21 cellular contexts compared by ENCODE assay signal in the genomic region with DNA sequence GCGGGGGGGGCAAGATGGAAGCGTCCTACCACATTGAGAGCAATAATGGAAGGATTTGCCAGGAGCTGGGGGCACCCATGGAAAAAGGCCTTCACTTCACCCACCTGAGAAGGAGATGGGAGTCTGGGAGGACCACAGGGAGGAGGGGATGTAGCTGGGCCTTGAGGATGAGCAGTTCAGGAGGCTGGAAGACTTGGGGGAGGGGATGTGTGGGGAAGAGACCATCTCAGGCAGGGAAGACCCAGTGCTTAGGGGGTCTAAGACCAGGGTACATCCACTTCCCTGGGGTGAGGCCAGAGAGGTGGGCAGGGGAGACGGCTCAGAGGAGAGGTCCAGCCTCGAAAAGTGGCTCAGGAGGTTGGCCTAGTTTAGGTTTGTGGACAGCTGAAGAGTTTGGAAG.
A peak's percentile ranks its signal among the peaks of the same experiment; 100 is the strongest.
DNase-seq lines count a peak whose midpoint lies in the region; ATAC-seq and TF ChIP-seq lines count a peak whose summit lies in the region.
"Had no signal": no experiment of that assay in that cellular context is flagged by ENCODE, and none has a peak within 500 bp of the region (broad histone marks: within the 10 kb centered on the region; RNA-seq: fewer than 3 reads in every experiment).

No MANE protein-coding gene starts in this region.

- H4K20me1 ChIP-seq in GM23338 (replicated peaks; ENCODE audit: insufficient read depth) (no peaks in the 10 kb centered on the region; the same call in 1 of the 2 replicates), neural cell (ENCODE audit: insufficient read depth) (no peaks in the 10 kb centered on the region)

- H3K9me3 Mint-ChIP-seq in T-helper 1 cell treated with Interleukin-12 subunit alpha and Interleukin-12 subunit beta and Interleukin-4 antibody, amounts not matched to agents 30 μg/mL and 1 μg/mL, for 36 hours = no peaks in the 10 kb centered on the region
- H3K9me3 Mint-ChIP-seq in GM23338 (no peaks in the 10 kb centered on the region; the same call in 2 of the 3 replicates), brain (peaks cover 0 to 4% (median 0%) of the 10 kb centered on the region in 5 experiments)
- H3K9me3 Mint-ChIP-seq: activated T-helper 2 cell treated with anti-CD3 and anti-CD28 coated beads, Interferon-gamma antibody, Interleukin-2, Interleukin-4, amounts not matched to agents 10 μg/mL and 5 μg/mL and 100 μg/mL, durations not matched to agents 14 hours and 24 hours and 36 hours; natural killer cell; stimulated activated memory B cell treated with anti-CD40 and anti-IgM and Interleukin-4, amounts not matched to agents 10 μg/mL and 1 μg/mL and 100 μg/mL, for 72 hours had no signal

- no peak for ATAC-seq in GM23338
- no peak for ATAC-seq in GM21737 (IDR thresholded peaks at IDR 0.05; ENCODE audit: unreplicated experiment)
- ATAC-seq: lower lobe of right lung; natural killer cell; stimulated activated memory B cell treated with anti-CD40 and anti-IgM and Interleukin-4, amounts not matched to agents 10 μg/mL and 1 μg/mL and 100 μg/mL, for 72 hours had no signal

- H3K4me2 ChIP-seq in GM23338 (no peak overlapping the region), neural cell (ENCODE audit: low read length) (peak overlapping the region; percentile 22)

- no peaks in the 10 kb centered on the region for H3K9me3 ChIP-seq in neural cell (ENCODE audit: low read length)
- H3K9me3 ChIP-seq: ascending aorta, heart right ventricle, lower lobe of right lung, tibial nerve had no signal

- H3K79me2 ChIP-seq in GM23338 (replicated peaks; ENCODE audit: insufficient read depth) (peaks cover 3% of the 10 kb centered on the region), neural cell (replicated peaks; ENCODE audit: insufficient read depth, low read length) (peaks cover 47% of the 10 kb centered on the region)

- H3K4me1 Mint-ChIP-seq in T-helper 1 cell treated with Interleukin-12 subunit alpha and Interleukin-12 subunit beta and Interleukin-4 antibody, amounts not matched to agents 30 μg/mL and 1 μg/mL, for 36 hours (ENCODE audit: low read depth) = no peaks in the 10 kb centered on the region
- H3K4me1 Mint-ChIP-seq in GM23338 (peaks cover 31% of the 10 kb centered on the region), brain (peaks cover 77% of the 10 kb centered on the region)

- H3K27me3 Mint-ChIP-seq in T-helper 1 cell treated with Interleukin-12 subunit alpha and Interleukin-12 subunit beta and Interleukin-4 antibody, amounts not matched to agents 30 μg/mL and 1 μg/mL, for 36 hours (ENCODE audit: low read depth) = peaks cover 22% of the 10 kb centered on the region
- H3K27me3 Mint-ChIP-seq in GM23338 (ENCODE audit: insufficient read depth, low read depth, poor library complexity) (peaks cover 41% of the 10 kb centered on the region), brain (peaks cover 4% of the 10 kb centered on the region)

- H3F3A ChIP-seq in GM23338 (replicated peaks; ENCODE audit: low read depth) (0 out of 2 replicates have a peak, but pooled peaks cover 5% of the 10 kb centered on the region), neural cell (ENCODE audit: insufficient read depth, low read length, poor library complexity, severe bottlenecking) (peaks cover 5% of the 10 kb centered on the region)

- peak overlapping the region; percentile 7 for H3K9ac ChIP-seq in neural cell (ENCODE audit: low read length)

- TF ChIP-seq RAD21 in neural cell (conservative IDR thresholded peaks at IDR 0.05) = no peak

- no peaks in the 10 kb centered on the region for H3K36me3 ChIP-seq in GM23338 (ENCODE audit: insufficient read depth)
- H3K36me3 ChIP-seq in neural cell (ENCODE audit: insufficient read depth, low read length) = no peaks in the 10 kb centered on the region
- H3K36me3 ChIP-seq: ascending aorta, heart right ventricle, lower lobe of right lung, tibial nerve had no signal

- no peaks in the 10 kb centered on the region for H3K9me2 ChIP-seq in GM23338 (ENCODE audit: insufficient read depth)
- no peaks in the 10 kb centered on the region for H3K9me2 ChIP-seq in neural cell (ENCODE audit: insufficient read depth, low read length)

- no peak overlapping the region for H3K27ac Mint-ChIP-seq in T-helper 1 cell treated with Interleukin-12 subunit alpha and Interleukin-12 subunit beta and Interleukin-4 antibody, amounts not matched to agents 30 μg/mL and 1 μg/mL, for 36 hours
- no peak overlapping the region for H3K27ac Mint-ChIP-seq in GM23338
- peak overlapping the region; percentile 80 to 98 (median 92) for H3K27ac Mint-ChIP-seq in brain
- H3K27ac Mint-ChIP-seq: activated T-helper 2 cell treated with anti-CD3 and anti-CD28 coated beads, Interferon-gamma antibody, Interleukin-2, Interleukin-4, amounts not matched to agents 10 μg/mL and 5 μg/mL and 100 μg/mL, durations not matched to agents 14 hours and 24 hours and 36 hours; natural killer cell; stimulated activated memory B cell treated with anti-CD40 and anti-IgM and Interleukin-4, amounts not matched to agents 10 μg/mL and 1 μg/mL and 100 μg/mL, for 72 hours had no signal

- H2AFZ ChIP-seq in GM23338 (no peak overlapping the region), neural cell (ENCODE audit: low read depth, low read length) (no peak overlapping the region)

- H3K4me3 Mint-ChIP-seq in T-helper 1 cell treated with Interleukin-12 subunit alpha and Interleukin-12 subunit beta and Interleukin-4 antibody, amounts not matched to agents 30 μg/mL and 1 μg/mL, for 36 hours = peak overlapping the region; percentile 27
- H3K4me3 Mint-ChIP-seq in GM23338 (peak overlapping the region; percentile 68; the same call in 1 of the 3 replicates), brain (peak overlapping the region; percentile 81 to 91 (median 86))
- H3K4me3 Mint-ChIP-seq: stimulated activated memory B cell treated with anti-CD40 and anti-IgM and Interleukin-4, amounts not matched to agents 10 μg/mL and 1 μg/mL and 100 μg/mL, for 72 hours had no signal

- TF ChIP-seq CTCF in GM23338 (conservative IDR thresholded peaks at IDR 0.05; ENCODE audit: low read depth in 2 of 2) (no peak), brain (conservative IDR thresholded peaks at IDR 0.05) (no peak), neural cell (IDR thresholded peaks at IDR 0.05; ENCODE audit: poor library complexity, severe bottlenecking) (no peak)

- no peak for TF ChIP-seq EP300 in neural cell (conservative IDR thresholded peaks at IDR 0.05; ENCODE audit: poor library complexity, severe bottlenecking)

- no peak overlapping the region for H3K4me3 ChIP-seq in GM23338
- peak overlapping the region; percentile 68 for H3K4me3 ChIP-seq in neural cell (ENCODE audit: low read length)
- H3K4me3 ChIP-seq: ascending aorta, lower lobe of right lung, tibial nerve had no signal

- H3K27me3 ChIP-seq in GM23338 (ENCODE audit: insufficient read depth) (peaks cover 17% of the 10 kb centered on the region), neural cell (ENCODE audit: insufficient read depth, low read depth, low read length) (no peaks in the 10 kb centered on the region)
- H3K27me3 ChIP-seq: ascending aorta had no signal

- no peaks in the 10 kb centered on the region for H3K36me3 Mint-ChIP-seq in T-helper 1 cell treated with Interleukin-12 subunit alpha and Interleukin-12 subunit beta and Interleukin-4 antibody, amounts not matched to agents 30 μg/mL and 1 μg/mL, for 36 hours (ENCODE audit: low read depth)
- H3K36me3 Mint-ChIP-seq in GM23338 (ENCODE audit: low read depth) (no peaks in the 10 kb centered on the region), brain (no peaks in the 10 kb centered on the region)
- H3K36me3 Mint-ChIP-seq: natural killer cell; stimulated activated memory B cell treated with anti-CD40 and anti-IgM and Interleukin-4, amounts not matched to agents 10 μg/mL and 1 μg/mL and 100 μg/mL, for 72 hours had no signal

- H3K27ac ChIP-seq in GM23338 (ENCODE audit: low read depth) (no peak overlapping the region), neural cell (ENCODE audit: low read length) (peak overlapping the region; percentile 95)
- H3K27ac ChIP-seq: ascending aorta, heart right ventricle, lower lobe of right lung, tibial nerve had no signal

- DNase-seq in T-helper 1 cell (no peak), GM23338 (ENCODE audit: low spot score) (no peak), NCI-H1930 (lab: John Stamatoyannopoulos, UW) (no peak), NCI-H82 (lab: John Stamatoyannopoulos, UW) (no peak)
- DNase-seq: 8988T; activated CD8-positive, alpha-beta memory T cell treated with anti-CD3 and anti-CD28 coated beads for 24 hours; heart right ventricle; lower lobe of right lung; natural killer cell; NCI-H1436 treated with DMSO at 0.1 percent for 48 hours; NCI-H226; NK-92 treated with Interleukin-12 subunit alpha and Interleukin-12 subunit beta, amount 100 ng/mL, for 24 hours; stimulated activated CD4-positive, alpha-beta T cell treated with anti-CD3 and anti-CD28 coated beads, Interleukin-12 subunit alpha, Interleukin-12 subunit beta, amount 100 ng/mL, for 4 hours had no signal

- peaks cover 12% of the 10 kb centered on the region for H3K4me1 ChIP-seq in GM23338 (ENCODE audit: insufficient read depth)
- H3K4me1 ChIP-seq: lower lobe of right lung had no signal

TF ChIP-seq in GM23338, 12 proteins besides CTCF, POLR2A, EP300 and RAD21 (continues in another document):
- TF ChIP-seq ZNF114 (CRISPR knock-in tag; IDR thresholded peaks at IDR 0.05) = no peak
- no peak for TF ChIP-seq NANOG (IDR thresholded peaks at IDR 0.05; ENCODE audit: borderline replicate concordance)
- TF ChIP-seq, protein P1, sequence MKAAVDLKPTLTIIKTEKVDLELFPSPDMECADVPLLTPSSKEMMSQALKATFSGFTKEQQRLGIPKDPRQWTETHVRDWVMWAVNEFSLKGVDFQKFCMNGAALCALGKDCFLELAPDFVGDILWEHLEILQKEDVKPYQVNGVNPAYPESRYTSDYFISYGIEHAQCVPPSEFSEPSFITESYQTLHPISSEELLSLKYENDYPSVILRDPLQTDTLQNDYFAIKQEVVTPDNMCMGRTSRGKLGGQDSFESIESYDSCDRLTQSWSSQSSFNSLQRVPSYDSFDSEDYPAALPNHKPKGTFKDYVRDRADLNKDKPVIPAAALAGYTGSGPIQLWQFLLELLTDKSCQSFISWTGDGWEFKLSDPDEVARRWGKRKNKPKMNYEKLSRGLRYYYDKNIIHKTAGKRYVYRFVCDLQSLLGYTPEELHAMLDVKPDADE (IDR thresholded peaks at IDR 0.05) = no peak
- no peak for TF ChIP-seq POLR2AphosphoS5 (IDR thresholded peaks at IDR 0.05; ENCODE audit: low read depth)

TF ChIP-seq in neural cell, 6 proteins besides CTCF, POLR2A, EP300 and RAD21:
- TF ChIP-seq MXI1 (conservative IDR thresholded peaks at IDR 0.05; ENCODE audit: poor library complexity, severe bottlenecking) (no peak), TAF1 (IDR thresholded peaks at IDR 0.05; ENCODE audit: low read depth) (no peak)
TF ChIP-seq in neural cell: peak in this region for 0.

Comparison
In these comparisons a context has a peak if more than half of its experiments do, and no peak if none do; other contexts are left out.
1. H3K27ac Mint-ChIP-seq: peak in brain (5 of 5); none in T-helper 1 cell treated with Interleukin-12 subunit alpha and Interleukin-12 subunit beta and Interleukin-4 antibody, amounts not matched to agents 30 μg/mL and 1 μg/mL, for 36 hours (single experiment) and GM23338 (single experiment).
2. H3K4me3 Mint-ChIP-seq: peak in every context shown above with its lines; median percentile 86 in brain; 68 in GM23338; 27 in T-helper 1 cell treated with Interleukin-12 subunit alpha and Interleukin-12 subunit beta and Interleukin-4 antibody, amounts not matched to agents 30 μg/mL and 1 μg/mL, for 36 hours.